In genomic region chr13:41005709-41006108, GRCh38 we compare ENCODE assay signal across 8 cellular contexts. TPM values are rescaled to one million over a fixed set of nuclear protein-coding genes. Genes with fewer than 3 reads are reported as not detected.
A peak's percentile ranks its signal among the peaks of the same experiment; 100 is the strongest.
DNase-seq lines count a peak whose midpoint lies in the region; ATAC-seq, FAIRE-seq and TF ChIP-seq lines count a peak whose summit lies in the region.
"Had no signal": no experiment of that assay in that cellular context is flagged by ENCODE, and none has a peak within 500 bp of the region (broad histone marks: within the 10 kb centered on the region; RNA-seq: fewer than 3 reads in every experiment).

No MANE protein-coding gene starts in this region.

- no peak for TF ChIP-seq EP300 in K562 (IDR thresholded peaks at IDR 0.05; ENCODE audit: low read length)

- H3K79me2 ChIP-seq in K562 (ENCODE audit: control insufficient read depth, insufficient read depth, low read length): peaks cover 100% of the 10 kb centered on the region

- H3K27ac ChIP-seq in K562 (ENCODE audit: extremely low read depth, low read depth, low read length) (peak overlapping the region; percentile 71), pancreas (peak overlapping the region in 2 of 4 donors; percentile 20 to 30)

- peak; percentile 0; the same call in 2 of the 3 replicates for ATAC-seq in K562
- ATAC-seq in pancreas: peak in 3 of 4 donors; percentile 11 to 67 (median 57)
- ATAC-seq: sciatic nerve had no signal

- DNase-seq in Calu3 (no peak), NAMALWA (ENCODE audit: low spot score) (peak; percentile 46), K562 (ENCODE audit: extremely low read depth in 1 of 4, low spot score in 3 of 4) (no peak), pancreas (no peak), DMS79 treated with DMSO at 0.1 percent for 48 hours (lab: John Stamatoyannopoulos, UW) (no peak), T-helper 9 cell (no peak)
- DNase-seq in activated CD4-positive, CD25-positive, alpha-beta regulatory T cell (lab: John Stamatoyannopoulos, UW): no peak

- H3K9ac ChIP-seq in K562 (ENCODE audit: insufficient read depth in 1 of 2, low read depth in 2 of 2, low read length in 2 of 2): peak overlapping the region in 1 of 2 experiments; percentile 63; a peak in 2 of 4 replicates

- CTCF ChIA-PET in Calu3 (lab: Charles Lee) (interaction anchor here (0.6 kb wide), 1 partner anchor 183 kb away, joined by 6 read pairs; no protein-coding TSS in a partner anchor), K562 (lab: Yijun Ruan, JAX; ENCODE audit: low intra/inter-chr PET ratio) (no interaction called here)

- H3K9me3 Mint-ChIP-seq in Calu3 (ENCODE audit: low read depth, unreplicated experiment): no peaks in the 10 kb centered on the region

- FAIRE-seq in K562 (lab: Jason Lieb, UNC) (no peak), pancreas (lab: Jason Lieb, UNC) (no peak)

- H3K9me1 ChIP-seq in K562 (ENCODE audit: control insufficient read depth, insufficient read depth, low read length): no peaks in the 10 kb centered on the region

- H3K27me3 ChIP-seq in K562 (ENCODE audit: control insufficient read depth in 2 of 2, insufficient read depth in 2 of 2, low read length in 2 of 2) (no peaks in the 10 kb centered on the region), pancreas (no peaks in the 10 kb centered on the region)

- H3K4me1 ChIP-seq in K562 (replicated peaks in 1 of 2; ENCODE audit: control insufficient read depth in 2 of 2, insufficient read depth in 2 of 2, low read length in 2 of 2) (peaks cover 4 to 45% of the 10 kb centered on the region in 2 experiments), pancreas (peaks cover 57 to 87% (median 78%) of the 10 kb centered on the region in 3 donors)

- no TSS peak for BruUV-seq in Calu3 (replicated peaks; lab: Mats Ljungman, UMichigan)
- BruUV-seq in K562 (replicated peaks; lab: Mats Ljungman, UMichigan): no TSS peak

- TF ChIP-seq CTCF in Calu3 (IDR thresholded peaks at IDR 0.05; ENCODE audit: unreplicated experiment) (no peak), K562 (IDR thresholded peaks at IDR 0.05 in 2 of 3, conservative IDR thresholded peaks at IDR 0.05 in 1 of 3; ENCODE audit: insufficient read depth in 2 of 3, low read depth in 1 of 3, low read length in 3 of 3) (no peak), pancreas (IDR thresholded peaks at IDR 0.05) (no peak)

- H3K9me3 ChIP-seq in K562 (replicated peaks; ENCODE audit: control insufficient read depth, insufficient read depth, low read depth, low read length): peaks cover 4% of the 10 kb centered on the region; the same call in 1 of the 2 replicates
- no peaks in the 10 kb centered on the region for H3K9me3 ChIP-seq in pancreas

- H4K20me1 ChIP-seq in K562 (replicated peaks; ENCODE audit: control insufficient read depth, insufficient read depth, low read length): no peaks in the 10 kb centered on the region

- in situ Hi-C loops in K562 (cut with MboI): no loop called here

- peaks cover 23% of the 10 kb centered on the region for H3K4me1 Mint-ChIP-seq in Calu3 (ENCODE audit: low read depth, unreplicated experiment)

- H3K4me2 ChIP-seq in K562 (ENCODE audit: insufficient read depth, low read length): peak overlapping the region; percentile 68

- peaks cover 18% of the 10 kb centered on the region for H3K36me3 Mint-ChIP-seq in Calu3 (ENCODE audit: insufficient read depth, unreplicated experiment)

- H3K27me3 Mint-ChIP-seq in Calu3 (ENCODE audit: unreplicated experiment): no peaks in the 10 kb centered on the region

- POLR2A ChIA-PET in K562 (lab: Yijun Ruan, JAX): interaction anchor here (0.7 to 0.9 kb wide), 2 partner anchors 13 to 50 kb away, joined by 3 read pairs; no protein-coding TSS in a partner anchor

- peak overlapping the region; percentile 16 for H3K4me3 Mint-ChIP-seq in Calu3 (ENCODE audit: low read depth, unreplicated experiment)

- H3K4me3 ChIP-seq in K562 (no peak overlapping the region), pancreas (no peak overlapping the region)

- intact Hi-C loops in Calu3 (cut with micrococcal nuclease; ENCODE audit: unreplicated experiment) (no loop called here), K562 (cut with micrococcal nuclease) (loop anchor here (1.0 kb wide), 1 partner anchor 23 kb away; no protein-coding TSS in a partner anchor), pancreas (cut with DNase I) (no loop called here)

- H2AFZ ChIP-seq in K562 (ENCODE audit: low read depth, low read length): no peak overlapping the region

- no peak for TF ChIP-seq POLR2A in K562 (conservative IDR thresholded peaks at IDR 0.05)

- no peak for TF ChIP-seq RAD21 in K562 (CRISPR knock-in tag; conservative IDR thresholded peaks at IDR 0.05 in 1 of 2, IDR thresholded peaks at IDR 0.05 in 1 of 2)

- peak overlapping the region; percentile 58 for H3K27ac Mint-ChIP-seq in Calu3 (ENCODE audit: unreplicated experiment)

- H3K36me3 ChIP-seq in K562 (ENCODE audit: control insufficient read depth, insufficient read depth, low read length) (peaks cover 17% of the 10 kb centered on the region; the same call in 2 of the 3 replicates), pancreas (no peaks in the 10 kb centered on the region)

TF ChIP-seq in K562, 482 proteins besides CTCF, POLR2A, EP300 and RAD21:
- TF ChIP-seq ZFP30 (CRISPR knock-in tag; IDR thresholded peaks at IDR 0.05; ENCODE audit: borderline replicate concordance): no peak
- TF ChIP-seq ZNF354B (CRISPR knock-in tag; IDR thresholded peaks at IDR 0.05): no peak
- no peak for TF ChIP-seq KDM4B (IDR thresholded peaks at IDR 0.05; ENCODE audit: borderline replicate concordance in 2 of 2, low read depth in 1 of 2)
- no peak for TF ChIP-seq CREM (IDR thresholded peaks at IDR 0.05; ENCODE audit: low read depth)
- TF ChIP-seq SRSF7 (optimal IDR thresholded peaks at IDR 0.05; ENCODE audit: low read depth, low read length): no peak
- no peak for TF ChIP-seq ESRRB (CRISPR knock-in tag; IDR thresholded peaks at IDR 0.05; ENCODE audit: borderline replicate concordance)
- no peak for TF ChIP-seq NFIC (IDR thresholded peaks at IDR 0.05)

RNA-seq across cellular contexts. Expression of gene ELF1, which starts 13.4 kb away (rescaled TPM):
- 63.4 and 63.5 TPM in 2 replicates for total RNA-seq in Calu3 (2022)
- total RNA-seq in K562 (2011; cell fraction: chromatin; rRNA removed; ENCODE audit: low replicate concordance): 23.9 and 37.6 TPM in 2 replicates
- 21.8 and 23.3 TPM in 2 replicates for total RNA-seq in K562 (2011; cell fraction: nucleolus; rRNA removed)
- 22.6 and 28.2 TPM in 2 replicates for total RNA-seq in K562 (2011; cell fraction: nucleoplasm; rRNA removed)
- total RNA-seq in K562 (2014; rRNA removed): 25.3 and 27.6 TPM in 2 replicates
- total RNA-seq in K562 (2014; rRNA removed; fragmentation: Illumina TruSeq; extraction: Trizol): 33.4 and 42.4 TPM in 2 replicates
- 27.6 and 30.4 TPM in 2 replicates for total RNA-seq in K562 (2015; rRNA removed; fragmentation: Illumina TruSeq; extraction: Trizol)
- 37.5 and 46.6 TPM in 2 replicates for total RNA-seq in K562 (2021)
- polyA plus RNA-seq in K562 (2011; rRNA removed): 35.2 and 35.5 TPM in 2 replicates
- 21.9 and 24.0 TPM in 2 replicates for polyA plus RNA-seq in K562 (2011; cell fraction: cytosol; rRNA removed)
- polyA plus RNA-seq in K562 (2011; cell fraction: nucleus; rRNA removed): 18.7 and 20.7 TPM in 2 replicates
- 32.5 and 37.9 TPM in 2 replicates for polyA plus RNA-seq in K562 (2012)
- polyA plus RNA-seq in K562 (2014; fragmentation: Illumina TruSeq; extraction: Trizol): 51.2 and 54.4 TPM in 2 replicates
- 10 to 100 TPM; 30.4 to 36.8 TPM for polyA plus RNA-seq in K562 (2014; fragmentation: Nextera tagmentation; extraction: Ambion mirVana)
- polyA plus RNA-seq in K562 (2014; rRNA removed): 24.7 and 27.6 TPM in 2 replicates
- 52.2 and 62.7 TPM in 2 replicates for polyA minus RNA-seq in K562 (2011; rRNA and poly(A)+ RNA removed)
- 18.8 and 29.8 TPM in 2 replicates for polyA minus RNA-seq in K562 (2011; cell fraction: cytosol; rRNA and poly(A)+ RNA removed)
- 23.0 and 28.3 TPM in 2 replicates for polyA minus RNA-seq in K562 (2011; cell fraction: nucleus; rRNA and poly(A)+ RNA removed)
- total RNA-seq in pancreas: 10 to 100 TPM; 31.6 to 61.6 (median 40.6) TPM
- 10 to 100 TPM in 1 of 2 donors, 1 to 10 TPM in 1; 9.4 to 18.5 TPM for polyA plus RNA-seq in pancreas

RNA-seq across cellular contexts. Expression of gene WBP4, which starts 55.6 kb away (rescaled TPM):
- total RNA-seq in Calu3 (2022) (7.2 and 7.6 TPM in 2 replicates), K562 (2014; rRNA removed) (6.4 and 6.9 TPM in 2 replicates), K562 (2014; rRNA removed; fragmentation: Illumina TruSeq; extraction: Trizol) (8.8 and 10.0 TPM in 2 replicates), K562 (2015; rRNA removed; fragmentation: Illumina TruSeq; extraction: Trizol) (8.3 and 8.4 TPM in 2 replicates), K562 (2021) (4.2 and 5.6 TPM in 2 replicates), pancreas (1 to 10 TPM; 2.1 to 5.4 (median 3.0) TPM)
- total RNA-seq in K562 (2011; cell fraction: chromatin; rRNA removed; ENCODE audit: low replicate concordance): 1.9 and 5.9 TPM in 2 replicates
- total RNA-seq in K562 (2011; cell fraction: nucleolus; rRNA removed): 1.5 and 1.6 TPM in 2 replicates
- 2.6 and 4.3 TPM in 2 replicates for total RNA-seq in K562 (2011; cell fraction: nucleoplasm; rRNA removed)
- polyA plus RNA-seq in K562 (2011; rRNA removed) (4.7 and 7.9 TPM in 2 replicates), K562 (2014; fragmentation: Illumina TruSeq; extraction: Trizol) (11.3 and 12.2 TPM in 2 replicates), K562 (2014; fragmentation: Nextera tagmentation; extraction: Ambion mirVana) (1 to 10 TPM; 5.5 to 6.1 TPM), K562 (2014; rRNA removed) (10.0 and 11.2 TPM in 2 replicates), pancreas (10 to 100 TPM in 1 of 2 donors, 1 to 10 TPM in 1; 5.1 to 12.2 TPM)
- polyA plus RNA-seq in K562 (2011; cell fraction: cytosol; rRNA removed): 0.70 and 1.5 TPM in 2 replicates
- 2.5 and 3.2 TPM in 2 replicates for polyA plus RNA-seq in K562 (2011; cell fraction: nucleus; rRNA removed)
- polyA plus RNA-seq in K562 (2012): 6.2 and 6.7 TPM in 2 replicates
- polyA minus RNA-seq in K562 (2011; rRNA and poly(A)+ RNA removed): 3.2 and 3.5 TPM in 2 replicates
- polyA minus RNA-seq in K562 (2011; cell fraction: cytosol; rRNA and poly(A)+ RNA removed): 1.9 and 2.6 TPM in 2 replicates
- polyA minus RNA-seq in K562 (2011; cell fraction: nucleus; rRNA and poly(A)+ RNA removed): 2.4 and 4.1 TPM in 2 replicates
